1 cellular context compared by ENCODE assay signal in genomic region chr14:61568572-61569011, GRCh38.
TF ChIP-seq lines count a peak whose summit lies in the region.

No MANE protein-coding gene starts in this region.

TF ChIP-seq in H1, 55 proteins besides CTCF, POLR2A, EP300 and RAD21 (continued from another document):
- no peak for TF ChIP-seq NRF1 (IDR thresholded peaks at IDR 0.05; ENCODE audit: low read depth, low read length)
- TF ChIP-seq ATF3 (IDR thresholded peaks at IDR 0.05; ENCODE audit: insufficient read depth, low read depth, low read length) = no peak
- TF ChIP-seq TAF1 (IDR thresholded peaks at IDR 0.05; ENCODE audit: low read depth, low read length) = peak; percentile 29; the same call in 1 of the 2 replicates
- no peak for TF ChIP-seq SIRT6 (IDR thresholded peaks at IDR 0.05; ENCODE audit: low read length)
- TF ChIP-seq NANOG (IDR thresholded peaks at IDR 0.05; ENCODE audit: insufficient read depth, low read depth, low read length, poor library complexity, severe bottlenecking) = no peak
- no peak for TF ChIP-seq SP2 (IDR thresholded peaks at IDR 0.05; ENCODE audit: low read length)
- TF ChIP-seq USF2 (IDR thresholded peaks at IDR 0.05; ENCODE audit: low read length) = no peak
- no peak for TF ChIP-seq POLR2AphosphoS5 (IDR thresholded peaks at IDR 0.05; ENCODE audit: low read depth, low read length)
- TF ChIP-seq E2F6 (IDR thresholded peaks at IDR 0.05) = peak; percentile 73
- no peak for TF ChIP-seq GABPA (IDR thresholded peaks at IDR 0.05; ENCODE audit: borderline replicate concordance, insufficient read depth, low read length)
- TF ChIP-seq YY1 (IDR thresholded peaks at IDR 0.05; ENCODE audit: low read depth, low read length) = no peak
- TF ChIP-seq MAX (IDR thresholded peaks at IDR 0.05) = no peak; the same call in 1 of the 2 replicates
- TF ChIP-seq RBBP5 (IDR thresholded peaks at IDR 0.05; ENCODE audit: borderline replicate concordance, low read depth, low read length) = peak; percentile 45; the same call in 1 of the 2 replicates
- no peak for TF ChIP-seq HDAC2 (IDR thresholded peaks at IDR 0.05; ENCODE audit: borderline replicate concordance in 1 of 2, low read depth in 2 of 2, low read length in 2 of 2)
- TF ChIP-seq TAF7 (optimal IDR thresholded peaks at IDR 0.05; ENCODE audit: borderline replicate concordance, low read depth, low read length) = peak; percentile 19
- no peak for TF ChIP-seq TBP (IDR thresholded peaks at IDR 0.05; ENCODE audit: low read depth, low read length)
- peak; percentile 34 for TF ChIP-seq ASH2L (IDR thresholded peaks at IDR 0.05; ENCODE audit: low read length)
- peak; percentile 58 for TF ChIP-seq KDM4A (IDR thresholded peaks at IDR 0.05; ENCODE audit: low read depth, low read length, severe bottlenecking)
- TF ChIP-seq BACH1 (IDR thresholded peaks at IDR 0.05; ENCODE audit: low read length) = no peak
- TF ChIP-seq BCL11A (IDR thresholded peaks at IDR 0.05; ENCODE audit: low read depth in 2 of 2, low read length in 2 of 2) = no peak
- no peak for TF ChIP-seq SP1 (IDR thresholded peaks at IDR 0.05; ENCODE audit: low read depth, low read length)
- no peak for TF ChIP-seq CHD7 (IDR thresholded peaks at IDR 0.05; ENCODE audit: insufficient replicate concordance, low read length)
- TF ChIP-seq TCF12 (IDR thresholded peaks at IDR 0.05; ENCODE audit: low read depth, low read length) = no peak
- no peak for TF ChIP-seq ATF2 (IDR thresholded peaks at IDR 0.05; ENCODE audit: low read length)
- no peak for TF ChIP-seq CHD2 (IDR thresholded peaks at IDR 0.05; ENCODE audit: low read length)
